In the genomic region with DNA sequence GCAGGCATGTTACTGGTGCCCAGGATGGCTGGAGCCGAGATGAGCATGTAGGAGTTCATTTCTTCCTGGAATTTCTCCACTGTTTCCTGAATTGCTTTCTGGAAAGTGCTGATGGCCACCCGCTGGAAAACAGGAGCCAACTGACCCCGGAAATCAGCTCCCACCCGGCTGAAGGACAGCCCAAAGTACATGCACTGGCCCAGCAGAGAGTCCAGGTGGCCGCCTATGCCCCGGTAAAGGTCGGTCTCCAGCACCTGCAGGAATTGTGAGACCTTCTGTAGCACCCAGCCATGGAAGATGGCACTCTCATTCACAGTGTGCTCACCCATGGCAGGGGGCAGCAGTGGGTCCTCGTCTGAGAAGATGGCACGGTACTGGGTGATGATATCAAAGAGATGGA, we compare ENCODE assay signal across 17 cellular contexts. TPM values are rescaled to one million over a fixed set of nuclear protein-coding genes. Genes with fewer than 3 reads are reported as not detected.
DNase-seq lines count a peak whose midpoint lies in the region; ATAC-seq, FAIRE-seq and TF ChIP-seq lines count a peak whose summit lies in the region.
"Had no signal": no experiment of that assay in that cellular context is flagged by ENCODE, and none has a peak within 500 bp of the region (broad histone marks: within the 10 kb centered on the region; RNA-seq: fewer than 3 reads in every experiment).

No MANE protein-coding gene starts in this region.

- peaks cover 23% of the 10 kb centered on the region for H3K4me1 Mint-ChIP-seq in CD14-positive monocyte

- H3K36me3 ChIP-seq in HepG2 (replicated peaks in 1 of 2; ENCODE audit: control insufficient read depth in 1 of 2, insufficient read depth in 2 of 2, low read length in 2 of 2): peaks cover 21 to 43% of the 10 kb centered on the region in 2 experiments
- peaks cover 0 to 51% (median 15%) of the 10 kb centered on the region in 4 donors for H3K36me3 ChIP-seq in right lobe of liver
- peaks cover 28 to 38% of the 10 kb centered on the region in 2 donors for H3K36me3 ChIP-seq in kidney (ENCODE audit: control insufficient read depth in 1 of 2, insufficient read depth in 2 of 2, low read length in 2 of 2)
- H3K36me3 ChIP-seq in spleen: peaks cover 0 to 54% (median 51%) of the 10 kb centered on the region in 6 donors

- peaks cover 0 to 2% (median 0%) of the 10 kb centered on the region in 7 donors for H3K9me3 Mint-ChIP-seq in CD14-positive monocyte
- H3K9me3 Mint-ChIP-seq: CD4-positive, CD25-positive, alpha-beta regulatory T cell; H9 had no signal

- in situ Hi-C loops in HepG2 (cut with HindIII; ENCODE audit: extremely low pct_ligation_motif_present, low pct_unique_long_range_greater_than_20kb): no loop called here

- POLR2A ChIA-PET in HepG2 (lab: Yijun Ruan, JAX): interaction anchor here (0.6 to 0.9 kb wide), 2 partner anchors 8 to 61 kb away, joined by 3 read pairs; no protein-coding TSS in a partner anchor

- BruUV-seq in HepG2 (replicated peaks; lab: Mats Ljungman, UMichigan): no TSS peak

- CTCF ChIA-PET in HepG2 (lab: Yijun Ruan, JAX; ENCODE audit: low intra/inter-chr PET ratio, low total read pairs): no interaction called here

- TF ChIP-seq EP300 in HepG2 (IDR thresholded peaks at IDR 0.05; ENCODE audit: low read depth in 2 of 2, low read length in 2 of 2) (no peak), HepG2 (CRISPR knock-in tag; IDR thresholded peaks at IDR 0.05; ENCODE audit: borderline replicate concordance) (no peak)

- no peak overlapping the region for H2AFZ ChIP-seq in HepG2 (ENCODE audit: low read length)

- H3K4me3 ChIP-seq in HepG2 (replicated peaks in 1 of 3; ENCODE audit: insufficient read depth in 1 of 3, low read depth in 2 of 3, low read length in 3 of 3) (no peak overlapping the region), right lobe of liver (no peak overlapping the region), kidney (ENCODE audit: low read length in 2 of 2) (no peak overlapping the region), spleen (no peak overlapping the region)
- H3K4me3 ChIP-seq: BLaER1 treated with 17β-estradiol and CSF1 and Interleukin-3, amounts not matched to agents 10 nM and 100 nM had no signal

- FAIRE-seq in HepG2 (lab: Jason Lieb, UNC): no peak
- FAIRE-seq in kidney (lab: Jason Lieb, UNC): no peak
- FAIRE-seq: D721Med, G401.6, GM12891, GM19239, H1 had no signal

- peaks cover 46 to 52% of the 10 kb centered on the region in 2 donors for H3K36me3 Mint-ChIP-seq in CD14-positive monocyte

- H3K9ac ChIP-seq in HepG2 (ENCODE audit: insufficient read depth, low read depth, low read length) (no peak overlapping the region), kidney (ENCODE audit: low read length in 2 of 2) (no peak overlapping the region)

- no peaks in the 10 kb centered on the region for H4K20me1 ChIP-seq in HepG2 (ENCODE audit: insufficient read depth, low read length)

- no peak overlapping the region for H3K4me3 Mint-ChIP-seq in CD14-positive monocyte
- H3K4me3 Mint-ChIP-seq: B cell, H9 had no signal

- TF ChIP-seq CTCF in HepG2 (CRISPR knock-in tag; IDR thresholded peaks at IDR 0.05): no peak
- TF ChIP-seq CTCF in right lobe of liver (IDR thresholded peaks at IDR 0.05): no peak
- TF ChIP-seq CTCF in kidney (IDR thresholded peaks at IDR 0.05; ENCODE audit: borderline replicate concordance, extremely low read depth, insufficient read depth): no peak
- no peak for TF ChIP-seq CTCF in spleen (IDR thresholded peaks at IDR 0.05 in 8 of 11, conservative IDR thresholded peaks at IDR 0.05 in 3 of 11)
- no peak for TF ChIP-seq CTCF in CD14-positive monocyte (IDR thresholded peaks at IDR 0.05)

- H3K9me3 ChIP-seq in HepG2 (ENCODE audit: low read length) (no peaks in the 10 kb centered on the region), right lobe of liver (no peaks in the 10 kb centered on the region), kidney (ENCODE audit: control insufficient read depth in 1 of 2, low read length in 2 of 2) (no peaks in the 10 kb centered on the region), spleen (no peaks in the 10 kb centered on the region)
- H3K9me3 ChIP-seq: BLaER1 treated with 17β-estradiol and CSF1 and Interleukin-3, amounts not matched to agents 10 nM and 100 nM; Caco-2 had no signal

- intact Hi-C loops in HepG2 (cut with micrococcal nuclease; ENCODE audit: unreplicated experiment): no loop called here
- intact Hi-C loops in right lobe of liver (cut with DNase I): no loop called here
- intact Hi-C loops in kidney (cut with DNase I): no loop called here
- intact Hi-C loops in spleen (cut with DNase I; ENCODE audit: low total_unique reads): no loop called here
- intact Hi-C loops in CD14-positive monocyte (cut with micrococcal nuclease): loop anchor here (5.0 kb wide), 2 partner anchors 48 to 53 kb away; partner anchors contain the start of gene TERF2 (in 1 of the 2)

- H3K27ac Mint-ChIP-seq in CD14-positive monocyte: no peak overlapping the region
- H3K27ac Mint-ChIP-seq: B cell; CD4-positive, CD25-positive, alpha-beta regulatory T cell; H9 had no signal

- no peaks in the 10 kb centered on the region; a peak in 1 of 5 replicates for H3K27me3 ChIP-seq in HepG2 (ENCODE audit: control insufficient read depth in 1 of 2, insufficient read depth in 2 of 2, low read length in 2 of 2)
- no peaks in the 10 kb centered on the region for H3K27me3 ChIP-seq in right lobe of liver
- no peaks in the 10 kb centered on the region for H3K27me3 ChIP-seq in spleen (replicated peaks in 1 of 7)
- H3K27me3 ChIP-seq: BLaER1 treated with 17β-estradiol and CSF1 and Interleukin-3, amounts not matched to agents 10 nM and 100 nM had no signal

- TF ChIP-seq RAD21 in HepG2 (CRISPR knock-in tag; IDR thresholded peaks at IDR 0.05): no peak

- ATAC-seq in HepG2 (no peak), right lobe of liver (no peak), HG02973 (IDR thresholded peaks at IDR 0.05; ENCODE audit: unreplicated experiment) (no peak)

- TF ChIP-seq POLR2A in HepG2 (IDR thresholded peaks at IDR 0.05; ENCODE audit: insufficient read depth in 1 of 2, low read depth in 2 of 2, low read length in 2 of 2) (no peak), right lobe of liver (IDR thresholded peaks at IDR 0.05) (no peak), spleen (IDR thresholded peaks at IDR 0.05) (no peak)

- H3K27ac ChIP-seq in HepG2 (ENCODE audit: extremely low read length, insufficient read depth, low read length): no peak overlapping the region
- H3K27ac ChIP-seq in right lobe of liver: no peak overlapping the region
- H3K27ac ChIP-seq in kidney (ENCODE audit: low read depth in 2 of 2, low read length in 2 of 2): no peak overlapping the region
- no peak overlapping the region for H3K27ac ChIP-seq in spleen
- H3K27ac ChIP-seq: BLaER1 treated with 17β-estradiol and CSF1 and Interleukin-3, amounts not matched to agents 10 nM and 100 nM had no signal

- H3K4me2 ChIP-seq in HepG2 (ENCODE audit: low read depth, low read length): no peak overlapping the region

- WGBS in HepG2 (ENCODE audit: low lambda C conversion rate): 99% methylated on average over 9 of the region's 9 CpGs
- WGBS in right lobe of liver (ENCODE audit: insufficient coverage, low coverage, low lambda C conversion rate, missing lambda C conversion rate): 91% methylated on average over 4 of the region's 9 CpGs
- 92 to 97% (median 94%) methylated on average over 9 of the region's 9 CpGs for WGBS in spleen, 5 donors

- DNase-seq in HepG2 (ENCODE audit: low spot score): no peak
- DNase-seq in right lobe of liver: no peak
- DNase-seq in kidney: peak; percentile 33
- peak; percentile 48 for DNase-seq in spleen
- DNase-seq in CD14-positive monocyte (ENCODE audit: low spot score): no peak
- DNase-seq: Caco-2; CD4-positive, CD25-positive, alpha-beta regulatory T cell; H9 had no signal

- peaks cover 29% of the 10 kb centered on the region for H3K4me1 ChIP-seq in HepG2 (ENCODE audit: insufficient read depth, low read length)
- peaks cover 0 to 16% (median 4%) of the 10 kb centered on the region in 4 donors for H3K4me1 ChIP-seq in right lobe of liver
- H3K4me1 ChIP-seq in kidney (ENCODE audit: control insufficient read depth in 1 of 2, insufficient read depth in 1 of 2, low read depth in 1 of 2, low read length in 2 of 2): peaks cover 5 to 11% of the 10 kb centered on the region in 2 donors
- peaks cover 11 to 83% (median 39%) of the 10 kb centered on the region in 6 donors for H3K4me1 ChIP-seq in spleen

- peaks cover 34% of the 10 kb centered on the region for H3K79me2 ChIP-seq in HepG2 (ENCODE audit: insufficient read depth, low read length)

- H3K27me3 Mint-ChIP-seq in CD14-positive monocyte (ENCODE audit: low read depth in 3 of 3): peaks cover 0 to 2% (median 0%) of the 10 kb centered on the region in 3 donors
- H3K27me3 Mint-ChIP-seq: B cell had no signal

RNA-seq across cellular contexts. Expression of gene PDF, which starts 4.3 kb away (rescaled TPM):
- 26.8 and 48.8 TPM in 2 replicates for total RNA-seq in HepG2 (2016; rRNA removed; fragmentation: Illumina TruSeq; extraction: Trizol)
- 18.2 and 24.6 TPM in 2 replicates for total RNA-seq in HepG2 (2016; cell fraction: cytosol; rRNA removed; fragmentation: Illumina TruSeq; extraction: Trizol; ENCODE audit: low read depth)
- 28.5 and 44.0 TPM in 2 replicates for total RNA-seq in HepG2 (2016; cell fraction: insoluble cytoplasmic fraction; rRNA removed; fragmentation: Illumina TruSeq; extraction: Trizol)
- total RNA-seq in HepG2 (2016; cell fraction: membrane; rRNA removed; fragmentation: Illumina TruSeq; extraction: Trizol): 38.4 and 44.7 TPM in 2 replicates
- total RNA-seq in HepG2 (2016; cell fraction: nucleus; rRNA removed; fragmentation: Illumina TruSeq; extraction: Trizol): 29.9 and 30.3 TPM in 2 replicates
- polyA plus RNA-seq in HepG2 (2011; rRNA removed): 12.4 and 15.5 TPM in 2 replicates
- 22.8 and 23.1 TPM in 2 replicates for polyA plus RNA-seq in HepG2 (2011; cell fraction: cytosol; rRNA removed)
- 24.7 and 25.0 TPM in 2 replicates for polyA plus RNA-seq in HepG2 (2011; cell fraction: nucleus; rRNA removed)
- polyA plus RNA-seq in HepG2 (2012): 6.4 and 8.7 TPM in 2 replicates
- 23.5 and 29.1 TPM in 2 replicates for polyA plus RNA-seq in HepG2 (2016; cell fraction: cytosol; fragmentation: Illumina TruSeq; extraction: Trizol; ENCODE audit: low read depth)
- polyA plus RNA-seq in HepG2 (2016; cell fraction: insoluble cytoplasmic fraction; fragmentation: Illumina TruSeq; extraction: Trizol; ENCODE audit: low read depth): 23.7 and 27.1 TPM in 2 replicates
- polyA plus RNA-seq in HepG2 (2016; cell fraction: membrane; fragmentation: Illumina TruSeq; extraction: Trizol; ENCODE audit: low read depth): 21.1 and 25.6 TPM in 2 replicates
- 37.8 and 54.6 TPM in 2 replicates for polyA plus RNA-seq in HepG2 (2016; cell fraction: nucleus; fragmentation: Illumina TruSeq; extraction: Trizol; ENCODE audit: insufficient read depth, low read depth)
- 4.4 and 16.0 TPM in 2 replicates for polyA minus RNA-seq in HepG2 (2011; rRNA and poly(A)+ RNA removed; ENCODE audit: low replicate concordance)
- 15.6 and 19.5 TPM in 2 replicates for polyA minus RNA-seq in HepG2 (2011; cell fraction: cytosol; rRNA and poly(A)+ RNA removed)
- polyA minus RNA-seq in HepG2 (2011; cell fraction: nucleus; rRNA and poly(A)+ RNA removed): 6.3 and 19.4 TPM in 2 replicates
- 10 to 100 TPM; 13.5 to 38.5 (median 15.7) TPM for total RNA-seq in right lobe of liver
- total RNA-seq in kidney: 22.4 TPM
- 30.8 TPM for polyA plus RNA-seq in kidney (ENCODE audit: insufficient read depth, low read depth, low replicate concordance)
- 10 to 100 TPM in 3 of 7 donors, 1 to 10 TPM in 4; 7.1 to 18.5 (median 9.4) TPM for total RNA-seq in spleen
- polyA plus RNA-seq in spleen: 1 to 10 TPM; 2.4 to 7.1 (median 4.7) TPM
- 1 to 10 TPM; 4.2 to 7.2 TPM for polyA plus RNA-seq in CD14-positive monocyte

RNA-seq across cellular contexts. Expression of gene COG8, which starts 4.7 kb away (rescaled TPM):
- 52.1 and 55.3 TPM in 2 replicates for total RNA-seq in HepG2 (2016; rRNA removed; fragmentation: Illumina TruSeq; extraction: Trizol)
- 10.7 and 10.9 TPM in 2 replicates for total RNA-seq in HepG2 (2016; cell fraction: cytosol; rRNA removed; fragmentation: Illumina TruSeq; extraction: Trizol; ENCODE audit: low read depth)
- total RNA-seq in HepG2 (2016; cell fraction: insoluble cytoplasmic fraction; rRNA removed; fragmentation: Illumina TruSeq; extraction: Trizol): 51.4 and 55.0 TPM in 2 replicates
- total RNA-seq in HepG2 (2016; cell fraction: membrane; rRNA removed; fragmentation: Illumina TruSeq; extraction: Trizol): 19.3 and 21.7 TPM in 2 replicates
- 36.9 and 39.9 TPM in 2 replicates for total RNA-seq in HepG2 (2016; cell fraction: nucleus; rRNA removed; fragmentation: Illumina TruSeq; extraction: Trizol)
- polyA plus RNA-seq in HepG2 (2011; rRNA removed): 45.5 and 53.9 TPM in 2 replicates
- 41.6 and 42.2 TPM in 2 replicates for polyA plus RNA-seq in HepG2 (2011; cell fraction: cytosol; rRNA removed)
- polyA plus RNA-seq in HepG2 (2011; cell fraction: nucleus; rRNA removed): 54.2 and 55.8 TPM in 2 replicates
- 25.6 and 25.8 TPM in 2 replicates for polyA plus RNA-seq in HepG2 (2012)
- polyA plus RNA-seq in HepG2 (2016; cell fraction: cytosol; fragmentation: Illumina TruSeq; extraction: Trizol; ENCODE audit: low read depth): 4.5 and 4.6 TPM in 2 replicates
- polyA plus RNA-seq in HepG2 (2016; cell fraction: insoluble cytoplasmic fraction; fragmentation: Illumina TruSeq; extraction: Trizol; ENCODE audit: low read depth): 43.6 and 45.3 TPM in 2 replicates
- 8.1 and 10.3 TPM in 2 replicates for polyA plus RNA-seq in HepG2 (2016; cell fraction: membrane; fragmentation: Illumina TruSeq; extraction: Trizol; ENCODE audit: low read depth)
- polyA plus RNA-seq in HepG2 (2016; cell fraction: nucleus; fragmentation: Illumina TruSeq; extraction: Trizol; ENCODE audit: insufficient read depth, low read depth): 58.0 and 62.4 TPM in 2 replicates
- 107 and 148 TPM in 2 replicates for polyA minus RNA-seq in HepG2 (2011; rRNA and poly(A)+ RNA removed; ENCODE audit: low replicate concordance)
- polyA minus RNA-seq in HepG2 (2011; cell fraction: cytosol; rRNA and poly(A)+ RNA removed): 58.2 and 58.3 TPM in 2 replicates
- polyA minus RNA-seq in HepG2 (2011; cell fraction: nucleus; rRNA and poly(A)+ RNA removed): 63.6 and 70.5 TPM in 2 replicates
- total RNA-seq in right lobe of liver: 10 to 100 TPM; 16.0 to 35.5 (median 25.3) TPM
- 49.5 TPM for total RNA-seq in kidney
- 33.8 TPM for polyA plus RNA-seq in kidney (ENCODE audit: insufficient read depth, low read depth, low replicate concordance)
- total RNA-seq in spleen: 10 to 100 TPM; 29.9 to 54.3 (median 38.4) TPM
- polyA plus RNA-seq in spleen: 10 to 100 TPM; 13.8 to 21.5 (median 14.5) TPM
- 10 to 100 TPM; 21.6 to 24.1 TPM for polyA plus RNA-seq in CD14-positive monocyte

RNA-seq across cellular contexts. Expression of gene NIP7, which starts 4.9 kb away (rescaled TPM):
- total RNA-seq in HepG2 (2016; rRNA removed; fragmentation: Illumina TruSeq; extraction: Trizol): 114 and 144 TPM in 2 replicates
- 18.2 and 22.3 TPM in 2 replicates for total RNA-seq in HepG2 (2016; cell fraction: cytosol; rRNA removed; fragmentation: Illumina TruSeq; extraction: Trizol; ENCODE audit: low read depth)
- 111 and 158 TPM in 2 replicates for total RNA-seq in HepG2 (2016; cell fraction: insoluble cytoplasmic fraction; rRNA removed; fragmentation: Illumina TruSeq; extraction: Trizol)
- 44.6 and 49.9 TPM in 2 replicates for total RNA-seq in HepG2 (2016; cell fraction: membrane; rRNA removed; fragmentation: Illumina TruSeq; extraction: Trizol)
- 41.5 and 45.6 TPM in 2 replicates for total RNA-seq in HepG2 (2016; cell fraction: nucleus; rRNA removed; fragmentation: Illumina TruSeq; extraction: Trizol)
- 14.0 and 15.3 TPM in 2 replicates for polyA plus RNA-seq in HepG2 (2011; rRNA removed)
- polyA plus RNA-seq in HepG2 (2011; cell fraction: cytosol; rRNA removed): 14.2 and 20.2 TPM in 2 replicates
- 6.7 and 10.3 TPM in 2 replicates for polyA plus RNA-seq in HepG2 (2011; cell fraction: nucleus; rRNA removed)
- polyA plus RNA-seq in HepG2 (2012): 36.0 and 46.6 TPM in 2 replicates
- 8.3 and 9.9 TPM in 2 replicates for polyA plus RNA-seq in HepG2 (2016; cell fraction: cytosol; fragmentation: Illumina TruSeq; extraction: Trizol; ENCODE audit: low read depth)
- 140 and 161 TPM in 2 replicates for polyA plus RNA-seq in HepG2 (2016; cell fraction: insoluble cytoplasmic fraction; fragmentation: Illumina TruSeq; extraction: Trizol; ENCODE audit: low read depth)
- polyA plus RNA-seq in HepG2 (2016; cell fraction: membrane; fragmentation: Illumina TruSeq; extraction: Trizol; ENCODE audit: low read depth): 25.6 and 25.8 TPM in 2 replicates
- polyA plus RNA-seq in HepG2 (2016; cell fraction: nucleus; fragmentation: Illumina TruSeq; extraction: Trizol; ENCODE audit: insufficient read depth, low read depth): 69.5 and 74.1 TPM in 2 replicates
- 18.1 and 22.6 TPM in 2 replicates for polyA minus RNA-seq in HepG2 (2011; rRNA and poly(A)+ RNA removed; ENCODE audit: low replicate concordance)
- polyA minus RNA-seq in HepG2 (2011; cell fraction: cytosol; rRNA and poly(A)+ RNA removed): 14.7 and 15.0 TPM in 2 replicates
- polyA minus RNA-seq in HepG2 (2011; cell fraction: nucleus; rRNA and poly(A)+ RNA removed): 21.9 and 26.0 TPM in 2 replicates
- total RNA-seq in right lobe of liver: 10 to 100 TPM in 3 of 6 experiments, 1 to 10 TPM in 3; 6.9 to 11.3 (median 9.4) TPM
- 20.2 TPM for total RNA-seq in kidney
- 9.9 TPM for polyA plus RNA-seq in kidney (ENCODE audit: insufficient read depth, low read depth, low replicate concordance)
- total RNA-seq in spleen: 10 to 100 TPM; 10.2 to 25.0 (median 20.0) TPM
- polyA plus RNA-seq in spleen: 10 to 100 TPM; 14.0 to 20.6 (median 16.9) TPM
- 10 to 100 TPM; 14.2 to 16.4 TPM for polyA plus RNA-seq in CD14-positive monocyte

RNA-seq across cellular contexts. Expression of gene TMED6, which starts 16.9 kb away (rescaled TPM):
- total RNA-seq in HepG2 (2016; rRNA removed; fragmentation: Illumina TruSeq; extraction: Trizol) (6.4 and 14.4 TPM in 2 replicates), right lobe of liver (1 to 10 TPM; 1.6 to 9.9 (median 2.6) TPM), kidney (2.6 TPM), spleen (1 to 10 TPM in 4 of 7 donors, under 1 TPM in 1, not detected in 2; 0.85 to 5.2 (median 1.7) TPM)
- 2.9 and 4.8 TPM in 2 replicates for total RNA-seq in HepG2 (2016; cell fraction: cytosol; rRNA removed; fragmentation: Illumina TruSeq; extraction: Trizol; ENCODE audit: low read depth)
- 9.7 and 13.1 TPM in 2 replicates for total RNA-seq in HepG2 (2016; cell fraction: insoluble cytoplasmic fraction; rRNA removed; fragmentation: Illumina TruSeq; extraction: Trizol)
- total RNA-seq in HepG2 (2016; cell fraction: membrane; rRNA removed; fragmentation: Illumina TruSeq; extraction: Trizol): 4.0 and 4.4 TPM in 2 replicates
- 9.6 and 11.2 TPM in 2 replicates for total RNA-seq in HepG2 (2016; cell fraction: nucleus; rRNA removed; fragmentation: Illumina TruSeq; extraction: Trizol)
- polyA plus RNA-seq in HepG2 (2011; rRNA removed) (9.8 and 10.5 TPM in 2 replicates), kidney (ENCODE audit: insufficient read depth, low read depth, low replicate concordance) (11.5 TPM), spleen (1 to 10 TPM in 1 of 3 donors, under 1 TPM in 2; 0.59 to 1.2 (median 0.99) TPM), CD14-positive monocyte (not detected)
- 8.0 and 12.8 TPM in 2 replicates for polyA plus RNA-seq in HepG2 (2011; cell fraction: cytosol; rRNA removed)
- 3.0 and 4.5 TPM in 2 replicates for polyA plus RNA-seq in HepG2 (2011; cell fraction: nucleus; rRNA removed)
- 6.0 and 10.3 TPM in 2 replicates for polyA plus RNA-seq in HepG2 (2012)
- polyA plus RNA-seq in HepG2 (2016; cell fraction: cytosol; fragmentation: Illumina TruSeq; extraction: Trizol; ENCODE audit: low read depth): 3.8 and 4.3 TPM in 2 replicates
- 7.5 and 10.5 TPM in 2 replicates for polyA plus RNA-seq in HepG2 (2016; cell fraction: insoluble cytoplasmic fraction; fragmentation: Illumina TruSeq; extraction: Trizol; ENCODE audit: low read depth)
- polyA plus RNA-seq in HepG2 (2016; cell fraction: membrane; fragmentation: Illumina TruSeq; extraction: Trizol; ENCODE audit: low read depth): 3.5 and 4.2 TPM in 2 replicates
- polyA plus RNA-seq in HepG2 (2016; cell fraction: nucleus; fragmentation: Illumina TruSeq; extraction: Trizol; ENCODE audit: insufficient read depth, low read depth): 17.8 and 20.3 TPM in 2 replicates
- 1.3 and 10.3 TPM in 2 replicates for polyA minus RNA-seq in HepG2 (2011; rRNA and poly(A)+ RNA removed; ENCODE audit: low replicate concordance)
- polyA minus RNA-seq in HepG2 (2011; cell fraction: cytosol; rRNA and poly(A)+ RNA removed): 1.6 and 2.7 TPM in 2 replicates
- polyA minus RNA-seq in HepG2 (2011; cell fraction: nucleus; rRNA and poly(A)+ RNA removed): 6.2 and 6.7 TPM in 2 replicates
- total RNA-seq: A172, H1 had no signal
- polyA plus RNA-seq: H1 had no signal

RNA-seq across cellular contexts. Expression of gene VPS4A, which starts 23.5 kb away (rescaled TPM):
- total RNA-seq in HepG2 (2016; rRNA removed; fragmentation: Illumina TruSeq; extraction: Trizol) (21.0 and 27.9 TPM in 2 replicates), right lobe of liver (10 to 100 TPM in 5 of 6 experiments, 1 to 10 TPM in 1; 9.6 to 15.3 (median 12.3) TPM), kidney (38.6 TPM), spleen (10 to 100 TPM; 28.5 to 38.0 (median 33.6) TPM)
- 22.9 and 26.6 TPM in 2 replicates for total RNA-seq in HepG2 (2016; cell fraction: cytosol; rRNA removed; fragmentation: Illumina TruSeq; extraction: Trizol; ENCODE audit: low read depth)
- total RNA-seq in HepG2 (2016; cell fraction: insoluble cytoplasmic fraction; rRNA removed; fragmentation: Illumina TruSeq; extraction: Trizol): 20.6 and 26.3 TPM in 2 replicates
- 35.0 and 37.1 TPM in 2 replicates for total RNA-seq in HepG2 (2016; cell fraction: membrane; rRNA removed; fragmentation: Illumina TruSeq; extraction: Trizol)
- total RNA-seq in HepG2 (2016; cell fraction: nucleus; rRNA removed; fragmentation: Illumina TruSeq; extraction: Trizol): 20.1 and 24.2 TPM in 2 replicates
- polyA plus RNA-seq in HepG2 (2011; rRNA removed) (13.2 and 15.7 TPM in 2 replicates), kidney (ENCODE audit: insufficient read depth, low read depth, low replicate concordance) (62.1 TPM), spleen (10 to 100 TPM; 21.5 to 30.2 (median 29.1) TPM), CD14-positive monocyte (10 to 100 TPM; 18.2 to 21.8 TPM)
- 13.5 TPM in 2 replicates for polyA plus RNA-seq in HepG2 (2011; cell fraction: cytosol; rRNA removed)
- polyA plus RNA-seq in HepG2 (2011; cell fraction: nucleus; rRNA removed): 19.8 and 23.6 TPM in 2 replicates
- 35.1 and 39.0 TPM in 2 replicates for polyA plus RNA-seq in HepG2 (2012)
- 17.7 and 22.9 TPM in 2 replicates for polyA plus RNA-seq in HepG2 (2016; cell fraction: cytosol; fragmentation: Illumina TruSeq; extraction: Trizol; ENCODE audit: low read depth)
- 25.9 and 27.3 TPM in 2 replicates for polyA plus RNA-seq in HepG2 (2016; cell fraction: insoluble cytoplasmic fraction; fragmentation: Illumina TruSeq; extraction: Trizol; ENCODE audit: low read depth)
- 29.1 and 33.5 TPM in 2 replicates for polyA plus RNA-seq in HepG2 (2016; cell fraction: membrane; fragmentation: Illumina TruSeq; extraction: Trizol; ENCODE audit: low read depth)
- 40.5 and 45.1 TPM in 2 replicates for polyA plus RNA-seq in HepG2 (2016; cell fraction: nucleus; fragmentation: Illumina TruSeq; extraction: Trizol; ENCODE audit: insufficient read depth, low read depth)
- 26.2 and 31.9 TPM in 2 replicates for polyA minus RNA-seq in HepG2 (2011; rRNA and poly(A)+ RNA removed; ENCODE audit: low replicate concordance)
- polyA minus RNA-seq in HepG2 (2011; cell fraction: cytosol; rRNA and poly(A)+ RNA removed): 8.4 and 11.2 TPM in 2 replicates
- polyA minus RNA-seq in HepG2 (2011; cell fraction: nucleus; rRNA and poly(A)+ RNA removed): 15.3 and 19.3 TPM in 2 replicates

Comparison
In these comparisons a context has a peak if more than half of its experiments do, and no peak if none do; other contexts are left out.
1. DNase-seq: peak in kidney (single experiment) and spleen (single experiment); none in HepG2 (single experiment), right lobe of liver (0 of 3) and CD14-positive monocyte (single experiment).
2. intact Hi-C loops: an anchor here in CD14-positive monocyte (5.0 kb wide); none called in HepG2, right lobe of liver, kidney and spleen.